Comparison of ENCODE assay signal across 1 cellular context in the genomic region with DNA sequence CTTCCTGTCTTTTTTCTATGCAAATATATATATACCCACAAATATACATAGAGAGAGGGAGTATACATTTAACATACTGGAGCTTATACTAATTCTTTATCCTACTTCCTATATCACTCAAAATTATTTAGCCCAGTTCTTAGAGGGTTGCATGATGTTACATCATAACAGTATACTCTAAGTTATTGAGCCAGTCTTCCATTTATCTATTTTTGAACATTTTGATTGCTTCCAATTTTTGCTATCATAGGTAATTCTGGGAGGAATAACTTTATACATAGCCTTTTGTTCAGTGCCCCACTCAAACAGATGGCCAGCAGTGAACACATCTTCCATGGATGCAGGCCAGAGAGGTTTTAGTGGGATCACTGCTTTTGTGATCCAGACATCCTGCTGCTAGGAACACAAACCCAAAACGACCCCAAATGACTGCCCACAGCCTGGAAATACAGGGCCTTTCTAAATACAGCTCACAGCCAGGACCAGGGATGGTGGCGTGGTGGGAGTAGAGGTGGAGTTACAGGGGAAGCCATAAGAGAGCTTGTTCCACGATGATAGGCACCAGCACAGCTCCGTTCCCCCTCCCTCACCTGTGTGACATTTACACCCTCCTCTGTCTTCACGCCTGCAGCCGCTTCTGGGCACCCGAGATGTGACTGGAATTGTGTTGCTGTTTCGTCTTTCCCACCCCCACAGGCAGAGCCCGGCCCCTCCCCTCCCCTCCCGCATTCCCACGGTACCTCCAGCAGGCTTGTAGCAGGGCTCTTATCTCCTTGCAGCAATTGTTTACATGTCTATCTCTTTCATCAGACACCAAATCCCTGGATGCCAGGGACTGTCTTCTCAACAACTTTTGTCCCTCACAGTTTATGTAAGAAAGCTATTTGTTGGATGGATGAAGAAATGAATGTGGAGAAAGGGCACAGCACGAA.
TF ChIP-seq lines count a peak whose summit lies in the region.

No MANE protein-coding gene starts in this region.

TF ChIP-seq in K562, 482 proteins besides CTCF, POLR2A, EP300 and RAD21 (continued from another document and continues in another):
- TF ChIP-seq, protein P1, sequence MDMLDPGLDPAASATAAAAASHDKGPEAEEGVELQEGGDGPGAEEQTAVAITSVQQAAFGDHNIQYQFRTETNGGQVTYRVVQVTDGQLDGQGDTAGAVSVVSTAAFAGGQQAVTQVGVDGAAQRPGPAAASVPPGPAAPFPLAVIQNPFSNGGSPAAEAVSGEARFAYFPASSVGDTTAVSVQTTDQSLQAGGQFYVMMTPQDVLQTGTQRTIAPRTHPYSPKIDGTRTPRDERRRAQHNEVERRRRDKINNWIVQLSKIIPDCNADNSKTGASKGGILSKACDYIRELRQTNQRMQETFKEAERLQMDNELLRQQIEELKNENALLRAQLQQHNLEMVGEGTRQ (CRISPR knock-in tag; IDR thresholded peaks at IDR 0.05) = no peak
- TF ChIP-seq ETV5 (CRISPR knock-in tag; IDR thresholded peaks at IDR 0.05; ENCODE audit: low read depth) (no peak), HMGN3 (IDR thresholded peaks at IDR 0.05; ENCODE audit: borderline replicate concordance, extremely low read depth, insufficient read length, low read depth, low read length) (peak; percentile 10), KAT7 (CRISPR knock-in tag; IDR thresholded peaks at IDR 0.05; ENCODE audit: borderline replicate concordance) (no peak), ZNF184 (CRISPR knock-in tag; IDR thresholded peaks at IDR 0.05) (no peak), DACH1 (IDR thresholded peaks at IDR 0.05; ENCODE audit: partially characterized antibody) (no peak), TRIM28 (IDR thresholded peaks at IDR 0.05) (no peak), ZNF77 (CRISPR knock-in tag; IDR thresholded peaks at IDR 0.05) (no peak), ZNF124 (CRISPR knock-in tag; IDR thresholded peaks at IDR 0.05) (no peak), MEF2D (tag; conservative IDR thresholded peaks at IDR 0.05; ENCODE audit: low read depth) (no peak), ZNF133 (CRISPR knock-in tag; IDR thresholded peaks at IDR 0.05) (no peak), XRCC5 (IDR thresholded peaks at IDR 0.05; ENCODE audit: low read depth, low read length) (no peak), ZFP36 (IDR thresholded peaks at IDR 0.05; ENCODE audit: low read depth, low read length, partially characterized antibody) (no peak), BMI1 (IDR thresholded peaks at IDR 0.05; ENCODE audit: low read length) (no peak), SP2 (IDR thresholded peaks at IDR 0.05; ENCODE audit: extremely low read depth, low read depth, low read length, poor library complexity, severe bottlenecking) (no peak), ZNF282 (CRISPR knock-in tag; IDR thresholded peaks at IDR 0.05) (no peak), SETDB1 (IDR thresholded peaks at IDR 0.05; ENCODE audit: low read length) (no peak), ZNF507 (tag; conservative IDR thresholded peaks at IDR 0.05) (no peak), FOXJ3 (CRISPR knock-in tag; IDR thresholded peaks at IDR 0.05) (no peak), ZSCAN32 (CRISPR knock-in tag; IDR thresholded peaks at IDR 0.05) (0 out of 2 replicates have a peak, but pooled peaks have one; percentile 47), TAF1 (IDR thresholded peaks at IDR 0.05; ENCODE audit: control insufficient read depth, extremely low read depth, insufficient read depth, low read length, severe bottlenecking) (no peak), CBFA2T3 (IDR thresholded peaks at IDR 0.05) (peak; percentile 76), POLR2AphosphoS5 (IDR thresholded peaks at IDR 0.05; ENCODE audit: control insufficient read depth, insufficient read depth, low read depth, low read length) (no peak), ZNF239 (CRISPR knock-in tag; IDR thresholded peaks at IDR 0.05) (no peak), ZZZ3 (IDR thresholded peaks at IDR 0.05) (no peak), ELF4 (CRISPR knock-in tag; IDR thresholded peaks at IDR 0.05) (no peak), ZBTB1 (CRISPR knock-in tag; IDR thresholded peaks at IDR 0.05; ENCODE audit: borderline replicate concordance, low read depth) (no peak), LEF1 (IDR thresholded peaks at IDR 0.05) (peak; percentile 64; the same call in 1 of the 2 replicates), ZKSCAN1 (IDR thresholded peaks at IDR 0.05; ENCODE audit: low read depth, low read length) (no peak)
- TF ChIP-seq, protein P2, sequence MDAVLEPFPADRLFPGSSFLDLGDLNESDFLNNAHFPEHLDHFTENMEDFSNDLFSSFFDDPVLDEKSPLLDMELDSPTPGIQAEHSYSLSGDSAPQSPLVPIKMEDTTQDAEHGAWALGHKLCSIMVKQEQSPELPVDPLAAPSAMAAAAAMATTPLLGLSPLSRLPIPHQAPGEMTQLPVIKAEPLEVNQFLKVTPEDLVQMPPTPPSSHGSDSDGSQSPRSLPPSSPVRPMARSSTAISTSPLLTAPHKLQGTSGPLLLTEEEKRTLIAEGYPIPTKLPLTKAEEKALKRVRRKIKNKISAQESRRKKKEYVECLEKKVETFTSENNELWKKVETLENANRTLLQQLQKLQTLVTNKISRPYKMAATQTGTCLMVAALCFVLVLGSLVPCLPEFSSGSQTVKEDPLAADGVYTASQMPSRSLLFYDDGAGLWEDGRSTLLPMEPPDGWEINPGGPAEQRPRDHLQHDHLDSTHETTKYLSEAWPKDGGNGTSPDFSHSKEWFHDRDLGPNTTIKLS (IDR thresholded peaks at IDR 0.05; ENCODE audit: borderline replicate concordance, low read depth) = no peak
- TF ChIP-seq, protein P3, sequence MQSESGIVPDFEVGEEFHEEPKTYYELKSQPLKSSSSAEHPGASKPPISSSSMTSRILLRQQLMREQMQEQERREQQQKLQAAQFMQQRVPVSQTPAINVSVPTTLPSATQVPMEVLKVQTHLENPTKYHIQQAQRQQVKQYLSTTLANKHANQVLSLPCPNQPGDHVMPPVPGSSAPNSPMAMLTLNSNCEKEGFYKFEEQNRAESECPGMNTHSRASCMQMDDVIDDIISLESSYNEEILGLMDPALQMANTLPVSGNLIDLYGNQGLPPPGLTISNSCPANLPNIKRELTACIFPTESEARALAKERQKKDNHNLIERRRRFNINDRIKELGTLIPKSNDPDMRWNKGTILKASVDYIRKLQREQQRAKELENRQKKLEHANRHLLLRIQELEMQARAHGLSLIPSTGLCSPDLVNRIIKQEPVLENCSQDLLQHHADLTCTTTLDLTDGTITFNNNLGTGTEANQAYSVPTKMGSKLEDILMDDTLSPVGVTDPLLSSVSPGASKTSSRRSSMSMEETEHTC (IDR thresholded peaks at IDR 0.05) = no peak
- TF ChIP-seq, protein P4, sequence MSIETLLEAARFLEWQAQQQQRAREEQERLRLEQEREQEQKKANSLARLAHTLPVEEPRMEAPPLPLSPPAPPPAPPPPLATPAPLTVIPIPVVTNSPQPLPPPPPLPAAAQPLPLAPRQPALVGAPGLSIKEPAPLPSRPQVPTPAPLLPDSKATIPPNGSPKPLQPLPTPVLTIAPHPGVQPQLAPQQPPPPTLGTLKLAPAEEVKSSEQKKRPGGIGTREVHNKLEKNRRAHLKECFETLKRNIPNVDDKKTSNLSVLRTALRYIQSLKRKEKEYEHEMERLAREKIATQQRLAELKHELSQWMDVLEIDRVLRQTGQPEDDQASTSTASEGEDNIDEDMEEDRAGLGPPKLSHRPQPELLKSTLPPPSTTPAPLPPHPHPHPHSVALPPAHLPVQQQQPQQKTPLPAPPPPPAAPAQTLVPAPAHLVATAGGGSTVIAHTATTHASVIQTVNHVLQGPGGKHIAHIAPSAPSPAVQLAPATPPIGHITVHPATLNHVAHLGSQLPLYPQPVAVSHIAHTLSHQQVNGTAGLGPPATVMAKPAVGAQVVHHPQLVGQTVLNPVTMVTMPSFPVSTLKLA (conservative IDR thresholded peaks at IDR 0.05) = no peak
- TF ChIP-seq, protein P5, sequence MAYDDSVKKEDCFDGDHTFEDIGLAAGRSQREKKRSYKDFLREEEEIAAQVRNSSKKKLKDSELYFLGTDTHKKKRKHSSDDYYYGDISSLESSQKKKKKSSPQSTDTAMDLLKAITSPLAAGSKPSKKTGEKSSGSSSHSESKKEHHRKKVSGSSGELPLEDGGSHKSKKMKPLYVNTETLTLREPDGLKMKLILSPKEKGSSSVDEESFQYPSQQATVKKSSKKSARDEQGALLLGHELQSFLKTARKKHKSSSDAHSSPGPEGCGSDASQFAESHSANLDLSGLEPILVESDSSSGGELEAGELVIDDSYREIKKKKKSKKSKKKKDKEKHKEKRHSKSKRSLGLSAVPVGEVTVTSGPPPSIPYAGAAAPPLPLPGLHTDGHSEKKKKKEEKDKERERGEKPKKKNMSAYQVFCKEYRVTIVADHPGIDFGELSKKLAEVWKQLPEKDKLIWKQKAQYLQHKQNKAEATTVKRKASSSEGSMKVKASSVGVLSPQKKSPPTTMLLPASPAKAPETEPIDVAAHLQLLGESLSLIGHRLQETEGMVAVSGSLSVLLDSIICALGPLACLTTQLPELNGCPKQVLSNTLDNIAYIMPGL (CRISPR knock-in tag; IDR thresholded peaks at IDR 0.05) = no peak
- TF ChIP-seq, protein P6, sequence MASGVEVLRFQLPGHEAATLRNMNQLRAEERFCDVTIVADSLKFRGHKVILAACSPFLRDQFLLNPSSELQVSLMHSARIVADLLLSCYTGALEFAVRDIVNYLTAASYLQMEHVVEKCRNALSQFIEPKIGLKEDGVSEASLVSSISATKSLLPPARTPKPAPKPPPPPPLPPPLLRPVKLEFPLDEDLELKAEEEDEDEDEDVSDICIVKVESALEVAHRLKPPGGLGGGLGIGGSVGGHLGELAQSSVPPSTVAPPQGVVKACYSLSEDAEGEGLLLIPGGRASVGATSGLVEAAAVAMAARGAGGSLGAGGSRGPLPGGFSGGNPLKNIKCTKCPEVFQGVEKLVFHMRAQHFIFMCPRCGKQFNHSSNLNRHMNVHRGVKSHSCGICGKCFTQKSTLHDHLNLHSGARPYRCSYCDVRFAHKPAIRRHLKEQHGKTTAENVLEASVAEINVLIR (CRISPR knock-in tag; IDR thresholded peaks at IDR 0.05) = no peak
- TF ChIP-seq, protein P7, sequence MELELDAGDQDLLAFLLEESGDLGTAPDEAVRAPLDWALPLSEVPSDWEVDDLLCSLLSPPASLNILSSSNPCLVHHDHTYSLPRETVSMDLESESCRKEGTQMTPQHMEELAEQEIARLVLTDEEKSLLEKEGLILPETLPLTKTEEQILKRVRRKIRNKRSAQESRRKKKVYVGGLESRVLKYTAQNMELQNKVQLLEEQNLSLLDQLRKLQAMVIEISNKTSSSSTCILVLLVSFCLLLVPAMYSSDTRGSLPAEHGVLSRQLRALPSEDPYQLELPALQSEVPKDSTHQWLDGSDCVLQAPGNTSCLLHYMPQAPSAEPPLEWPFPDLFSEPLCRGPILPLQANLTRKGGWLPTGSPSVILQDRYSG (tag; conservative IDR thresholded peaks at IDR 0.05; ENCODE audit: low read depth) = no peak
- TF ChIP-seq, protein P8, sequence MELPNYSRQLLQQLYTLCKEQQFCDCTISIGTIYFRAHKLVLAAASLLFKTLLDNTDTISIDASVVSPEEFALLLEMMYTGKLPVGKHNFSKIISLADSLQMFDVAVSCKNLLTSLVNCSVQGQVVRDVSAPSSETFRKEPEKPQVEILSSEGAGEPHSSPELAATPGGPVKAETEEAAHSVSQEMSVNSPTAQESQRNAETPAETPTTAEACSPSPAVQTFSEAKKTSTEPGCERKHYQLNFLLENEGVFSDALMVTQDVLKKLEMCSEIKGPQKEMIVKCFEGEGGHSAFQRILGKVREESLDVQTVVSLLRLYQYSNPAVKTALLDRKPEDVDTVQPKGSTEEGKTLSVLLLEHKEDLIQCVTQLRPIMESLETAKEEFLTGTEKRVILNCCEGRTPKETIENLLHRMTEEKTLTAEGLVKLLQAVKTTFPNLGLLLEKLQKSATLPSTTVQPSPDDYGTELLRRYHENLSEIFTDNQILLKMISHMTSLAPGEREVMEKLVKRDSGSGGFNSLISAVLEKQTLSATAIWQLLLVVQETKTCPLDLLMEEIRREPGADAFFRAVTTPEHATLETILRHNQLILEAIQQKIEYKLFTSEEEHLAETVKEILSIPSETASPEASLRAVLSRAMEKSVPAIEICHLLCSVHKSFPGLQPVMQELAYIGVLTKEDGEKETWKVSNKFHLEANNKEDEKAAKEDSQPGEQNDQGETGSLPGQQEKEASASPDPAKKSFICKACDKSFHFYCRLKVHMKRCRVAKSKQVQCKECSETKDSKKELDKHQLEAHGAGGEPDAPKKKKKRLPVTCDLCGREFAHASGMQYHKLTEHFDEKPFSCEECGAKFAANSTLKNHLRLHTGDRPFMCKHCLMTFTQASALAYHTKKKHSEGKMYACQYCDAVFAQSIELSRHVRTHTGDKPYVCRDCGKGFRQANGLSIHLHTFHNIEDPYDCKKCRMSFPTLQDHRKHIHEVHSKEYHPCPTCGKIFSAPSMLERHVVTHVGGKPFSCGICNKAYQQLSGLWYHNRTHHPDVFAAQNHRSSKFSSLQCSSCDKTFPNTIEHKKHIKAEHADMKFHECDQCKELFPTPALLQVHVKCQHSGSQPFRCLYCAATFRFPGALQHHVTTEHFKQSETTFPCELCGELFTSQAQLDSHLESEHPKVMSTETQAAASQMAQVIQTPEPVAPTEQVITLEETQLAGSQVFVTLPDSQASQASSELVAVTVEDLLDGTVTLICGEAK (IDR thresholded peaks at IDR 0.05) = peak; percentile 72
- TF ChIP-seq, protein P8 (CRISPR knock-in tag; IDR thresholded peaks at IDR 0.05) = no peak
- TF ChIP-seq, protein P9, sequence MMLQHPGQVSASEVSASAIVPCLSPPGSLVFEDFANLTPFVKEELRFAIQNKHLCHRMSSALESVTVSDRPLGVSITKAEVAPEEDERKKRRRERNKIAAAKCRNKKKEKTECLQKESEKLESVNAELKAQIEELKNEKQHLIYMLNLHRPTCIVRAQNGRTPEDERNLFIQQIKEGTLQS (IDR thresholded peaks at IDR 0.05) = peak; percentile 75; the same call in 1 of the 2 replicates
- TF ChIP-seq, protein P9 (CRISPR knock-in tag; conservative IDR thresholded peaks at IDR 0.05) = no peak
